In the genomic region with DNA sequence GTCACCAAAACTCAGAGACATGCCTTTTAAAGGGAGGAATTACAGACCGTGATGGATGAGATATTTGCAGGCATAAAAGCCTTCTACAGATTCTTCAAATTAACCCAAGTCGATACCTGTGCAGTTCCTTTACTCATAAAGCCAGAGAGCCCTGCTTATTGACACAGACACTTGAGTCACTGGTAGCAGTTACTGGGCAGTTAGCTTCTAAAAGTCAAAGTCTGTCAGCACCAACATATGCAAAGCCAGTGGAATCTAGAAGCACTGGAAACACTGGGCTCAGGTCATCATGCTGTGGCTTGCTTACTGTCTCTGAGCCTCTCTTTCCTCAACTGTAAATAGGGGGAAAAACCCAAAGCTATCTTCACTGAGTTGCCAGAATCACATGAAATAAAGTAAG, we compare ENCODE assay signal across 27 cellular contexts. TPM values are rescaled to one million over a fixed set of nuclear protein-coding genes. Genes with fewer than 3 reads are reported as not detected.
A peak's percentile ranks its signal among the peaks of the same experiment; 100 is the strongest.
DNase-seq lines count a peak whose midpoint lies in the region; FAIRE-seq and TF ChIP-seq lines count a peak whose summit lies in the region.
"Had no signal": no experiment of that assay in that cellular context is flagged by ENCODE, and none has a peak within 500 bp of the region (broad histone marks: within the 10 kb centered on the region; RNA-seq: fewer than 3 reads in every experiment).

No MANE protein-coding gene starts in this region.

- H3K4me3 Mint-ChIP-seq in activated CD4-positive, alpha-beta T cell treated with anti-CD3 and anti-CD28 coated beads, Interleukin-2, amount 10 ng/mL, durations not matched to agents 24 days and 14 days = no peak overlapping the region
- H3K4me3 Mint-ChIP-seq: activated CD8-positive, alpha-beta T cell treated with anti-CD3 and anti-CD28 coated beads, Interleukin-2, amount 10 ng/mL, durations not matched to agents 7 days and 5 days; central memory CD8-positive, alpha-beta T cell; memory B cell; stimulated activated memory B cell treated with anti-CD40 and anti-IgM and Interleukin-4, amounts not matched to agents 10 μg/mL and 1 μg/mL and 100 μg/mL, for 72 hours; T-helper 1 cell treated with Interleukin-12 subunit alpha and Interleukin-12 subunit beta and Interleukin-4 antibody, amounts not matched to agents 30 μg/mL and 1 μg/mL, for 36 hours had no signal

- peaks cover 12% of the 10 kb centered on the region for H3K27me3 Mint-ChIP-seq in activated CD4-positive, alpha-beta T cell treated with anti-CD3 and anti-CD28 coated beads, Interleukin-2, amount 10 ng/mL, durations not matched to agents 24 days and 14 days

- H3K9me3 ChIP-seq in esophagus muscularis mucosa = no peaks in the 10 kb centered on the region
- H3K9me3 ChIP-seq in neuron (ENCODE audit: low read length) = no peaks in the 10 kb centered on the region
- H3K9me3 ChIP-seq: neutrophil, prostate gland, sigmoid colon, SK-N-SH, upper lobe of left lung had no signal

- peaks cover 22% of the 10 kb centered on the region for H3K4me1 Mint-ChIP-seq in activated CD4-positive, alpha-beta T cell treated with anti-CD3 and anti-CD28 coated beads, Interleukin-2, amount 10 ng/mL, durations not matched to agents 24 days and 14 days
- H3K4me1 Mint-ChIP-seq: central memory CD8-positive, alpha-beta T cell had no signal

- H3K4me3 ChIP-seq in esophagus muscularis mucosa (no peak overlapping the region), neuron (ENCODE audit: low read length) (no peak overlapping the region)
- H3K4me3 ChIP-seq: prostate gland, sigmoid colon, upper lobe of left lung had no signal

- 86% methylated on average over 2 of the region's 2 CpGs for WGBS in esophagus muscularis mucosa

- no peaks in the 10 kb centered on the region for H3K27me3 ChIP-seq in esophagus muscularis mucosa
- no peaks in the 10 kb centered on the region for H3K27me3 ChIP-seq in neuron (ENCODE audit: insufficient read depth, low read length)
- H3K27me3 ChIP-seq: neutrophil, sigmoid colon, upper lobe of left lung had no signal

- no peak for TF ChIP-seq CTCF in esophagus muscularis mucosa (IDR thresholded peaks at IDR 0.05)

- no peak for TF ChIP-seq POLR2A in esophagus muscularis mucosa (IDR thresholded peaks at IDR 0.05; ENCODE audit: low read depth)

- H3K9me3 Mint-ChIP-seq in activated CD4-positive, alpha-beta T cell treated with anti-CD3 and anti-CD28 coated beads, Interleukin-2, amount 10 ng/mL, durations not matched to agents 24 days and 14 days = peaks cover 6% of the 10 kb centered on the region
- H3K9me3 Mint-ChIP-seq: central memory CD8-positive, alpha-beta T cell; memory B cell; stimulated activated memory B cell treated with anti-CD40 and anti-IgM and Interleukin-4, amounts not matched to agents 10 μg/mL and 1 μg/mL and 100 μg/mL, for 72 hours; T-helper 1 cell treated with Interleukin-12 subunit alpha and Interleukin-12 subunit beta and Interleukin-4 antibody, amounts not matched to agents 30 μg/mL and 1 μg/mL, for 36 hours had no signal

- intact Hi-C loops in esophagus muscularis mucosa (cut with DNase I) = no loop called here
- intact Hi-C loops in activated CD4-positive, alpha-beta T cell treated with anti-CD3 and anti-CD28 coated beads, Interleukin-2, amount 10 ng/mL, durations not matched to agents 24 days and 14 days (cut with micrococcal nuclease) = no loop called here

- DNase-seq in DMS 273 (lab: John Stamatoyannopoulos, UW; ENCODE audit: unreplicated experiment) (peak; percentile 31), DMS 273 treated with DMSO at 0.1 percent for 48 hours (lab: John Stamatoyannopoulos, UW) (no peak), NCI-H526 treated with DMSO at 0.1 percent for 48 hours (lab: John Stamatoyannopoulos, UW) (peak; percentile 84), esophagus muscularis mucosa (ENCODE audit: extremely low spot score) (peak; percentile 64), GM19239 (ENCODE audit: insufficient read length, low spot score) (no peak), NCI-H2081 (lab: John Stamatoyannopoulos, UW) (no peak)
- no peak for DNase-seq in activated CD4-positive, alpha-beta T cell treated with anti-CD3 and anti-CD28 coated beads, Interleukin-2, amount 10 ng/mL, durations not matched to agents 24 days and 14 days
- DNase-seq: activated CD4-positive, CD25-positive, alpha-beta regulatory T cell treated with anti-CD3 and anti-CD28 coated beads, Interleukin-2, amount 50 U/mL, for 72 hours; activated CD8-positive, alpha-beta T cell treated with anti-CD3 and anti-CD28 coated beads, Interleukin-2, amount 10 ng/mL, durations not matched to agents 7 days and 5 days; activated effector memory CD4-positive, alpha-beta T cell treated with anti-CD3 and anti-CD28 coated beads, Interleukin-2, amount 50 U/mL, for 16 hours; dermis blood vessel endothelial cell; NCI-H187 treated with DMSO at 0.1 percent for 48 hours; NCI-H748 treated with DMSO at 0.1 percent for 48 hours; sigmoid colon; SK-N-SH; stimulated activated CD4-positive, alpha-beta T cell treated with anti-CD3 and anti-CD28 coated beads, Interleukin-4, amount 100 ng/mL, for 4 hours; substantia nigra; upper lobe of left lung had no signal

- no peaks in the 10 kb centered on the region for H3K36me3 ChIP-seq in esophagus muscularis mucosa
- H3K36me3 ChIP-seq in neuron (ENCODE audit: insufficient read depth, low read length) = no peaks in the 10 kb centered on the region
- H3K36me3 ChIP-seq: neutrophil, prostate gland, sigmoid colon, upper lobe of left lung had no signal

- H2AFZ ChIP-seq in neuron (ENCODE audit: low read depth, low read length) = peak overlapping the region; percentile 42

- FAIRE-seq in GM19239 (lab: Jason Lieb, UNC) = no peak
- FAIRE-seq: endometrium had no signal

- TF ChIP-seq EP300 in esophagus muscularis mucosa (IDR thresholded peaks at IDR 0.05) = no peak

- no peak overlapping the region for H3K27ac ChIP-seq in esophagus muscularis mucosa (replicated peaks in 1 of 4)
- H3K27ac ChIP-seq: 22Rv1, neutrophil, prostate gland, sigmoid colon, upper lobe of left lung had no signal

- peaks cover 1% of the 10 kb centered on the region for H3K36me3 Mint-ChIP-seq in activated CD4-positive, alpha-beta T cell treated with anti-CD3 and anti-CD28 coated beads, Interleukin-2, amount 10 ng/mL, durations not matched to agents 24 days and 14 days (ENCODE audit: low read depth)
- H3K36me3 Mint-ChIP-seq: memory B cell; stimulated activated memory B cell treated with anti-CD40 and anti-IgM and Interleukin-4, amounts not matched to agents 10 μg/mL and 1 μg/mL and 100 μg/mL, for 72 hours had no signal

- H3K27ac Mint-ChIP-seq in activated CD4-positive, alpha-beta T cell treated with anti-CD3 and anti-CD28 coated beads, Interleukin-2, amount 10 ng/mL, durations not matched to agents 24 days and 14 days = no peak overlapping the region
- H3K27ac Mint-ChIP-seq: activated CD8-positive, alpha-beta T cell treated with anti-CD3 and anti-CD28 coated beads, Interleukin-2, amount 10 ng/mL, durations not matched to agents 7 days and 5 days; memory B cell; stimulated activated memory B cell treated with anti-CD40 and anti-IgM and Interleukin-4, amounts not matched to agents 10 μg/mL and 1 μg/mL and 100 μg/mL, for 72 hours; T-helper 1 cell treated with Interleukin-12 subunit alpha and Interleukin-12 subunit beta and Interleukin-4 antibody, amounts not matched to agents 30 μg/mL and 1 μg/mL, for 36 hours had no signal

- peaks cover 11 to 28% (median 19%) of the 10 kb centered on the region in 4 donors for H3K4me1 ChIP-seq in esophagus muscularis mucosa
- no peaks in the 10 kb centered on the region for H3K4me1 ChIP-seq in neuron (ENCODE audit: insufficient read depth, low read length)
- H3K4me1 ChIP-seq: prostate gland, upper lobe of left lung had no signal

RNA-seq across cellular contexts. Expression of a gene that starts 25.7 kb away (rescaled TPM):
- 10 to 100 TPM; 42.7 to 66.0 (median 53.1) TPM for total RNA-seq in esophagus muscularis mucosa
- total RNA-seq in activated CD4-positive, alpha-beta T cell treated with anti-CD3 and anti-CD28 coated beads, Interleukin-2, amount 10 ng/mL, durations not matched to agents 24 days and 14 days = 17.6 and 18.3 TPM in 2 replicates

Comparison
In these comparisons a context has a peak if more than half of its experiments do, and no peak if none do; other contexts are left out.
1. DNase-seq: peak in DMS 273 (single experiment), NCI-H526 treated with DMSO at 0.1 percent for 48 hours (single experiment) and esophagus muscularis mucosa (single experiment); none in DMS 273 treated with DMSO at 0.1 percent for 48 hours (single experiment), activated CD4-positive, alpha-beta T cell treated with anti-CD3 and anti-CD28 coated beads, Interleukin-2, amount 10 ng/mL, durations not matched to agents 24 days and 14 days (single experiment), GM19239 (single experiment) and NCI-H2081 (0 of 2).